10 cellular contexts compared by ENCODE assay signal in the genomic region with DNA sequence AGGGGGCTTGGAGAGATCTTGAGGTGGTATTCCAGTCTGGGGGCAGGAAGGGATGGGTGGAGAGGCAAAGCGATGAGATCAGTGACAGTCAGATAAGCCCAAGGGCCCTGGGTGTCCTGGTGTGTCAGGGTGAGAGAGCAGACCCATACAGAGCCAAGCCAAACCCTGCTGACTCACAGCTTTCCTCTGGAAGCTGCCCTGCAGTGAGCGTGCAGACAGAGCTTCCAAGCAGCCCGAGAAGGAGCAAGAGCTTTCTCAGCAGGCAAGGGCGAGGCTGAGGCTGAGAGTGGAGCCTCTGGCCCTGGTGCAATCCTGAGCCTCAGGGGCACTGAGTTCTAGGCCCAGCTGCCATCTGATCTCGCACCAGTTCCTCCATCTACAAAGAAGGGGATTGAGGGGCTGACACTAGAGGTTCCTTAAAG.
DNase-seq lines count a peak whose midpoint lies in the region; ATAC-seq and TF ChIP-seq lines count a peak whose summit lies in the region.
"Had no signal": no experiment of that assay in that cellular context is flagged by ENCODE, and none has a peak within 500 bp of the region (broad histone marks: within the 10 kb centered on the region; RNA-seq: fewer than 3 reads in every experiment).

No MANE protein-coding gene starts in this region.

- H3K36me3 Mint-ChIP-seq in Calu3 (ENCODE audit: insufficient read depth, unreplicated experiment): no peaks in the 10 kb centered on the region
- H3K36me3 Mint-ChIP-seq in stimulated activated memory B cell treated with anti-CD40 and anti-IgM and Interleukin-4, amounts not matched to agents 10 μg/mL and 1 μg/mL and 100 μg/mL, for 72 hours: no peaks in the 10 kb centered on the region

- intact Hi-C loops in Calu3 (cut with micrococcal nuclease; ENCODE audit: unreplicated experiment): no loop called here

- H3K4me1 ChIP-seq in SJSA1 (replicated peaks): peaks cover 29% of the 10 kb centered on the region
- H3K4me1 ChIP-seq: uterus had no signal

- H3K27ac ChIP-seq in SJSA1: peak overlapping the region; percentile 64
- H3K27ac ChIP-seq: uterus had no signal

- H3K27me3 ChIP-seq in SJSA1 (replicated peaks): no peaks in the 10 kb centered on the region
- H3K27me3 ChIP-seq: uterus had no signal

- H3K27me3 Mint-ChIP-seq in Calu3 (ENCODE audit: unreplicated experiment): no peaks in the 10 kb centered on the region
- H3K27me3 Mint-ChIP-seq in stimulated activated memory B cell treated with anti-CD40 and anti-IgM and Interleukin-4, amounts not matched to agents 10 μg/mL and 1 μg/mL and 100 μg/mL, for 72 hours: peaks cover 2% of the 10 kb centered on the region

- CTCF ChIA-PET in Calu3 (lab: Charles Lee): no interaction called here

- peaks cover 7% of the 10 kb centered on the region for H3K4me1 Mint-ChIP-seq in Calu3 (ENCODE audit: low read depth, unreplicated experiment)
- no peaks in the 10 kb centered on the region for H3K4me1 Mint-ChIP-seq in stimulated activated memory B cell treated with anti-CD40 and anti-IgM and Interleukin-4, amounts not matched to agents 10 μg/mL and 1 μg/mL and 100 μg/mL, for 72 hours

- no peaks in the 10 kb centered on the region for H3K9me3 Mint-ChIP-seq in Calu3 (ENCODE audit: low read depth, unreplicated experiment)
- H3K9me3 Mint-ChIP-seq in stimulated activated memory B cell treated with anti-CD40 and anti-IgM and Interleukin-4, amounts not matched to agents 10 μg/mL and 1 μg/mL and 100 μg/mL, for 72 hours: no peaks in the 10 kb centered on the region
- H3K9me3 Mint-ChIP-seq: nephron had no signal

- no peak overlapping the region for H3K4me3 Mint-ChIP-seq in Calu3 (ENCODE audit: low read depth, unreplicated experiment)
- H3K4me3 Mint-ChIP-seq in stimulated activated memory B cell treated with anti-CD40 and anti-IgM and Interleukin-4, amounts not matched to agents 10 μg/mL and 1 μg/mL and 100 μg/mL, for 72 hours: no peak overlapping the region
- H3K4me3 Mint-ChIP-seq: nephron had no signal

- no peak for ATAC-seq in stimulated activated memory B cell treated with anti-CD40 and anti-IgM and Interleukin-4, amounts not matched to agents 10 μg/mL and 1 μg/mL and 100 μg/mL, for 72 hours
- no peak for ATAC-seq in GM19328 (IDR thresholded peaks at IDR 0.05; ENCODE audit: unreplicated experiment)

- DNase-seq in Calu3 (peak; percentile 12), SJSA1 (ENCODE audit: low read depth in 1 of 2, low spot score in 2 of 2) (peak; percentile 62 to 82), foreskin fibroblast (peak; percentile 92 to 97), pons (ENCODE audit: low spot score) (peak; percentile 14), nucleus accumbens (lab: John Stamatoyannopoulos, UW) (no peak), GF-D8 (lab: John Stamatoyannopoulos, UW) (no peak)

- no peaks in the 10 kb centered on the region for H3K36me3 ChIP-seq in SJSA1
- H3K36me3 ChIP-seq: uterus had no signal

- TF ChIP-seq CTCF in Calu3 (IDR thresholded peaks at IDR 0.05; ENCODE audit: unreplicated experiment) (no peak), foreskin fibroblast (IDR thresholded peaks at IDR 0.05; ENCODE audit: low read depth, low read length) (no peak)

- BruUV-seq in Calu3 (replicated peaks; lab: Mats Ljungman, UMichigan): no TSS peak

- H3K27ac Mint-ChIP-seq in Calu3 (ENCODE audit: unreplicated experiment): no peak overlapping the region
- H3K27ac Mint-ChIP-seq in stimulated activated memory B cell treated with anti-CD40 and anti-IgM and Interleukin-4, amounts not matched to agents 10 μg/mL and 1 μg/mL and 100 μg/mL, for 72 hours: no peak overlapping the region

- H3K4me3 ChIP-seq in SJSA1 (no peak overlapping the region), foreskin fibroblast (ENCODE audit: low read depth in 1 of 2, low read length in 2 of 2) (no peak overlapping the region)
- H3K4me3 ChIP-seq: uterus had no signal

- no peaks in the 10 kb centered on the region for H3K9me3 ChIP-seq in SJSA1 (replicated peaks)
- H3K9me3 ChIP-seq: uterus had no signal

Comparison
In these comparisons a context has a peak if more than half of its experiments do, and no peak if none do; other contexts are left out.
1. DNase-seq: peak in Calu3 (single experiment), SJSA1 (2 of 2), foreskin fibroblast (2 of 2) and pons (single experiment); none in nucleus accumbens (0 of 56) and GF-D8 (single experiment).